ENCODE assay signal across 21 cellular contexts in the genomic region with DNA sequence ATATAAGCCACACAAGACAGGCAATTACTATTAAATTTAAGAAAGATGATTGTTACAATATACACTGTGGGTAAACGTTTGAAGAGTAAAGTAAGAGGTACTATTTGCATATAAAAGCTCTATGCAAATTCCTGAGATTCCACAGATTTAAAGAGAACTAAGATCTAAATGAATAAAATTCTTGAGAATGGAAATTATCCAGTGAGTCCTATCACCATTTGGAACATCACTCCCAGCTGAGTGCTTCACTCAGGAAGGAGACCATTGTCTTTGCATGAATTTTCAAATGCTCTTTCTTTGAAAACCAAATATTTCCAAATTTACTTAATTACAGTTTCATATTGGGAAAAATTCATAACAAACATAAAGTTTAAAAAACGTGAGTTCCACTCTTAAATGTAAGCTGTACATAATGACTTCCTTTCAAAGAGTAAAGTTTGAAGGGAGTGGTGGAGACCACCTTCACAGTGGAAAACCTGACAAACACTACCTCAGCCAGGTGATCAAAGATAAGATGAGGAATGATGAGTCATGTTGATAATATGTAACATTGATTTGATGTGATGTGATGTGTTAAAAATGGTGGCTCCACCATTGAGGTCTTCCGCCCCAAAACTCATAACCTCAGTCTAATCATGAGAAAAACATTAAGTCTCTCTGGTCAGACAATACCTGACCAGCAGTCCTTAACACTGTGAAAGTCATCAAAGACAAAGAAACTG.
"Had no signal": no experiment of that assay in that cellular context is flagged by ENCODE, and none has a peak within 500 bp of the region (broad histone marks: within the 10 kb centered on the region; RNA-seq: fewer than 3 reads in every experiment).

No MANE protein-coding gene starts in this region.

- H3K4me3 ChIP-seq: left lung, pancreas, psoas muscle, right atrium auricular region, tibial nerve had no signal

- H3K27me3 ChIP-seq: foreskin keratinocyte, left lung, neutrophil, pancreas, right atrium auricular region, tibial nerve had no signal

- ATAC-seq: activated CD4-positive, alpha-beta T cell treated with anti-CD3 and anti-CD28 coated beads for 36 hours; foreskin keratinocyte; left lung; pancreas; psoas muscle had no signal

- H3K36me3 ChIP-seq: left lung, neutrophil, pancreas, right atrium auricular region, tibial nerve had no signal

- FAIRE-seq: pancreas had no signal

- H3K4me1 ChIP-seq: left lung, pancreas, psoas muscle, right atrium auricular region had no signal

- H3K27ac ChIP-seq: foreskin keratinocyte, left lung, neutrophil, pancreas, psoas muscle, right atrium auricular region, tibial nerve had no signal

- DNase-seq: activated CD4-positive, alpha-beta T cell treated with anti-CD3 and anti-CD28 coated beads for 36 hours; activated CD4-positive, alpha-beta T cell treated with anti-CD3 and anti-CD28 coated beads, Interleukin-2, amount 50 U/mL, for 48 hours; activated CD8-positive, alpha-beta memory T cell treated with anti-CD3 and anti-CD28 coated beads, Interleukin-2, amount 50 U/mL, for 48 hours; activated naive CD4-positive, alpha-beta T cell treated with anti-CD3 and anti-CD28 coated beads for 36 hours; activated naive CD8-positive, alpha-beta T cell treated with anti-CD3 and anti-CD28 coated beads, Interleukin-2, amount 10 ng/mL, durations not matched to agents 7 days and 5 days; activated T-cell treated with anti-CD3 and anti-CD28 coated beads, Interleukin-2, amount 50 U/mL, for 48 hours; amniotic stem cell; effector CD4-positive, alpha-beta T cell; foreskin keratinocyte; immature natural killer cell; kidney glomerular epithelial cell; mammary epithelial cell; pancreas; psoas muscle; stimulated activated CD4-positive, alpha-beta T cell treated with anti-CD3 and anti-CD28 coated beads, Interleukin-4, amount 100 ng/mL, for 24 hours; substantia nigra; T-helper 9 cell had no signal

- H3K9me3 ChIP-seq: left lung, neutrophil, pancreas, psoas muscle, right atrium auricular region, tibial nerve had no signal
